Comparison of ENCODE assay signal across 7 cellular contexts in genomic region chr1:152654110-152654509, GRCh38. TPM values are rescaled to one million over a fixed set of nuclear protein-coding genes. Genes with fewer than 3 reads are reported as not detected.
DNase-seq lines count a peak whose midpoint lies in the region; ATAC-seq and TF ChIP-seq lines count a peak whose summit lies in the region.
"Had no signal": no experiment of that assay in that cellular context is flagged by ENCODE, and none has a peak within 500 bp of the region (broad histone marks: within the 10 kb centered on the region; RNA-seq: fewer than 3 reads in every experiment).

No MANE protein-coding gene starts in this region.

- H3F3A ChIP-seq in OCI-LY1 (ENCODE audit: insufficient read depth, low read length), result no peaks in the 10 kb centered on the region

- DNase-seq in activated CD8-positive, alpha-beta memory T cell treated with anti-CD3 and anti-CD28 coated beads for 24 hours, result peak; percentile 67
- DNase-seq in activated CD8-positive, alpha-beta memory T cell treated with anti-CD3 and anti-CD28 coated beads, Interleukin-2, amount 50 U/mL, for 4 hours, result no peak
- DNase-seq in brain microvascular endothelial cell (peak; percentile 47), occipital lobe (lab: John Stamatoyannopoulos, UW) (peak; percentile 14)

- H3K36me3 ChIP-seq in OCI-LY1 (ENCODE audit: insufficient read depth, low read length) (no peaks in the 10 kb centered on the region), brain microvascular endothelial cell (replicated peaks) (no peaks in the 10 kb centered on the region)

- no peak for ATAC-seq in GM21737 (IDR thresholded peaks at IDR 0.05; ENCODE audit: unreplicated experiment)

- in situ Hi-C loops in brain microvascular endothelial cell (cut with HindIII; ENCODE audit: low pct_ligation_motif_present, low sequenced_read_pairs), result no loop called here

- H3K4me1 ChIP-seq in OCI-LY1 (ENCODE audit: insufficient read depth, low read length, severe bottlenecking), result no peaks in the 10 kb centered on the region

- H4K20me1 ChIP-seq in OCI-LY1 (ENCODE audit: insufficient read depth, low read length), result no peaks in the 10 kb centered on the region

- H3K79me2 ChIP-seq in OCI-LY1 (ENCODE audit: insufficient read depth, low read length), result no peaks in the 10 kb centered on the region

- H3K4me3 ChIP-seq in OCI-LY1 (ENCODE audit: low read depth, low read length, poor library complexity, severe bottlenecking) (no peak overlapping the region), brain microvascular endothelial cell (ENCODE audit: low read depth, low read length) (no peak overlapping the region)

- H3K9me2 ChIP-seq in OCI-LY1 (ENCODE audit: low read depth, low read length), result no peaks in the 10 kb centered on the region

- H3K4me2 ChIP-seq in OCI-LY1 (ENCODE audit: low read length), result no peak overlapping the region

- H2AFZ ChIP-seq in OCI-LY1 (ENCODE audit: low read length), result no peak overlapping the region

- TF ChIP-seq CTCF in OCI-LY1 (IDR thresholded peaks at IDR 0.05; ENCODE audit: low read length) (peak; percentile 77), brain microvascular endothelial cell (IDR thresholded peaks at IDR 0.05; ENCODE audit: low read depth, low read length, missing control alignments) (peak; percentile 81)

- H3K9ac ChIP-seq in OCI-LY1 (ENCODE audit: low read length), result no peak overlapping the region

- no peaks in the 10 kb centered on the region for H3K9me3 ChIP-seq in OCI-LY1 (ENCODE audit: low read length)

- no peaks in the 10 kb centered on the region for H3K27me3 ChIP-seq in OCI-LY1 (ENCODE audit: insufficient read depth, low read length)
- H3K27me3 ChIP-seq in brain microvascular endothelial cell (replicated peaks), result no peaks in the 10 kb centered on the region

- H3K27ac ChIP-seq in OCI-LY1 (ENCODE audit: low read depth, low read length, poor library complexity, severe bottlenecking), result no peak overlapping the region
- H3K27ac ChIP-seq in brain microvascular endothelial cell, result no peak overlapping the region

RNA-seq across cellular contexts. Expression of gene LCE2D, which starts 9.1 kb away (rescaled TPM):
- total RNA-seq in occipital lobe, result not detected
- total RNA-seq: skeletal muscle tissue had no signal

RNA-seq across cellular contexts. Expression of gene LCE2C, which starts 21.0 kb away (rescaled TPM):
- total RNA-seq in occipital lobe, result not detected
- total RNA-seq: skeletal muscle tissue had no signal

RNA-seq across cellular contexts. Expression of gene LCE3A, which starts 31.2 kb away (rescaled TPM):
- not detected for total RNA-seq in occipital lobe
- total RNA-seq: skeletal muscle tissue had no signal

RNA-seq across cellular contexts. Expression of gene LCE2B, which starts 31.8 kb away (rescaled TPM):
- total RNA-seq in occipital lobe, result not detected
- total RNA-seq: skeletal muscle tissue had no signal

RNA-seq across cellular contexts. Expression of gene LCE3B, which starts 40.5 kb away (rescaled TPM):
- total RNA-seq in occipital lobe, result not detected
- total RNA-seq: skeletal muscle tissue had no signal
